In the genomic region with DNA sequence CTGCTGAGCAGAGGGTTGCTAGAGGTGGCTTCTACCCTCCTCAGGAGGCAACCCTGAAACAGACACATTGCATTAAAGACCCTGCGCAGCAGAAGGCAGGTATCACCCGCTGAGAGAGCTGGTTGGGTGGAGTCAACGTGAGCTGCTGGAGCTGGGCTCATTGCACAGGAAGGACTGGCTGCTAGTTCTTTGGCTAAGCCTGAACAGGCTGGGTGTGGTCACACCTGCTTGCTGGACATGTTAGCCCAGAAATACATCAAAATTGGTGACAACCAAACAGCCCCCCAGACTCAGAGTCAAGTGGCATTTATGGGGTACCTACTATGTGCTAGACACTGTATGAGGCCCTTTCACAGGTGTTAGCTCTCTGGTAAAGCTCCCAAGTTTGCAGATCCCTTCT, we compare ENCODE assay signal across 1 cellular context.
TF ChIP-seq lines count a peak whose summit lies in the region.

No MANE protein-coding gene starts in this region.

TF ChIP-seq in GM23338, 12 proteins besides CTCF, POLR2A, EP300 and RAD21:
- TF ChIP-seq EZH2 (IDR thresholded peaks at IDR 0.05; ENCODE audit: low read depth, unreplicated experiment), result no peak
- TF ChIP-seq POLR2AphosphoS5 (IDR thresholded peaks at IDR 0.05; ENCODE audit: low read depth), result no peak
- TF ChIP-seq, protein P1, sequence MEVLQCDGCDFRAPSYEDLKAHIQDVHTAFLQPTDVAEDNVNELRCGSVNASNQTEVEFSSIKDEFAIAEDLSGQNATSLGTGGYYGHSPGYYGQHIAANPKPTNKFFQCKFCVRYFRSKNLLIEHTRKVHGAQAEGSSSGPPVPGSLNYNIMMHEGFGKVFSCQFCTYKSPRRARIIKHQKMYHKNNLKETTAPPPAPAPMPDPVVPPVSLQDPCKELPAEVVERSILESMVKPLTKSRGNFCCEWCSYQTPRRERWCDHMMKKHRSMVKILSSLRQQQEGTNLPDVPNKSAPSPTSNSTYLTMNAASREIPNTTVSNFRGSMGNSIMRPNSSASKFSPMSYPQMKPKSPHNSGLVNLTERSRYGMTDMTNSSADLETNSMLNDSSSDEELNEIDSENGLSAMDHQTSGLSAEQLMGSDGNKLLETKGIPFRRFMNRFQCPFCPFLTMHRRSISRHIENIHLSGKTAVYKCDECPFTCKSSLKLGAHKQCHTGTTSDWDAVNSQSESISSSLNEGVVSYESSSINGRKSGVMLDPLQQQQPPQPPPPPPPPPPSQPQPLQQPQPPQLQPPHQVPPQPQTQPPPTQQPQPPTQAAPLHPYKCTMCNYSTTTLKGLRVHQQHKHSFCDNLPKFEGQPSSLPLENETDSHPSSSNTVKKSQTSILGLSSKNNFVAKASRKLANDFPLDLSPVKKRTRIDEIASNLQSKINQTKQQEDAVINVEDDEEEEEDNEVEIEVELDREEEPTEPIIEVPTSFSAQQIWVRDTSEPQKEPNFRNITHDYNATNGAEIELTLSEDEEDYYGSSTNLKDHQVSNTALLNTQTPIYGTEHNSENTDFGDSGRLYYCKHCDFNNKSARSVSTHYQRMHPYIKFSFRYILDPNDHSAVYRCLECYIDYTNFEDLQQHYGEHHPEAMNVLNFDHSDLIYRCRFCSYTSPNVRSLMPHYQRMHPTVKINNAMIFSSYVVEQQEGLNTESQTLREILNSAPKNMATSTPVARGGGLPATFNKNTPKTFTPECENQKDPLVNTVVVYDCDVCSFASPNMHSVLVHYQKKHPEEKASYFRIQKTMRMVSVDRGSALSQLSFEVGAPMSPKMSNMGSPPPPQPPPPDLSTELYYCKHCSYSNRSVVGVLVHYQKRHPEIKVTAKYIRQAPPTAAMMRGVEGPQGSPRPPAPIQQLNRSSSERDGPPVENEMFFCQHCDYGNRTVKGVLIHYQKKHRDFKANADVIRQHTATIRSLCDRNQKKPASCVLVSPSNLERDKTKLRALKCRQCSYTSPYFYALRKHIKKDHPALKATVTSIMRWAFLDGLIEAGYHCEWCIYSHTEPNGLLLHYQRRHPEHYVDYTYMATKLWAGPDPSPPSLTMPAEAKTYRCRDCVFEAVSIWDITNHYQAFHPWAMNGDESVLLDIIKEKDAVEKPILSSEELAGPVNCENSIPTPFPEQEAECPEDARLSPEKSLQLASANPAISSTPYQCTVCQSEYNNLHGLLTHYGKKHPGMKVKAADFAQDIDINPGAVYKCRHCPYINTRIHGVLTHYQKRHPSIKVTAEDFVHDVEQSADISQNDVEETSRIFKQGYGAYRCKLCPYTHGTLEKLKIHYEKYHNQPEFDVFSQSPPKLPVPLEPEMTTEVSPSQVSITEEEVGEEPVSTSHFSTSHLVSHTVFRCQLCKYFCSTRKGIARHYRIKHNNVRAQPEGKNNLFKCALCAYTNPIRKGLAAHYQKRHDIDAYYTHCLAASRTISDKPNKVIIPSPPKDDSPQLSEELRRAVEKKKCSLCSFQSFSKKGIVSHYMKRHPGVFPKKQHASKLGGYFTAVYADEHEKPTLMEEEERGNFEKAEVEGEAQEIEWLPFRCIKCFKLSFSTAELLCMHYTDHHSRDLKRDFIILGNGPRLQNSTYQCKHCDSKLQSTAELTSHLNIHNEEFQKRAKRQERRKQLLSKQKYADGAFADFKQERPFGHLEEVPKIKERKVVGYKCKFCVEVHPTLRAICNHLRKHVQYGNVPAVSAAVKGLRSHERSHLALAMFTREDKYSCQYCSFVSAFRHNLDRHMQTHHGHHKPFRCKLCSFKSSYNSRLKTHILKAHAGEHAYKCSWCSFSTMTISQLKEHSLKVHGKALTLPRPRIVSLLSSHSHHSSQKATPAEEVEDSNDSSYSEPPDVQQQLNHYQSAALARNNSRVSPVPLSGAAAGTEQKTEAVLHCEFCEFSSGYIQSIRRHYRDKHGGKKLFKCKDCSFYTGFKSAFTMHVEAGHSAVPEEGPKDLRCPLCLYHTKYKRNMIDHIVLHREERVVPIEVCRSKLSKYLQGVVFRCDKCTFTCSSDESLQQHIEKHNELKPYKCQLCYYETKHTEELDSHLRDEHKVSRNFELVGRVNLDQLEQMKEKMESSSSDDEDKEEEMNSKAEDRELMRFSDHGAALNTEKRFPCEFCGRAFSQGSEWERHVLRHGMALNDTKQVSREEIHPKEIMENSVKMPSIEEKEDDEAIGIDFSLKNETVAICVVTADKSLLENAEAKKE (CRISPR knock-in tag; IDR thresholded peaks at IDR 0.05), result no peak
- TF ChIP-seq, protein P2, sequence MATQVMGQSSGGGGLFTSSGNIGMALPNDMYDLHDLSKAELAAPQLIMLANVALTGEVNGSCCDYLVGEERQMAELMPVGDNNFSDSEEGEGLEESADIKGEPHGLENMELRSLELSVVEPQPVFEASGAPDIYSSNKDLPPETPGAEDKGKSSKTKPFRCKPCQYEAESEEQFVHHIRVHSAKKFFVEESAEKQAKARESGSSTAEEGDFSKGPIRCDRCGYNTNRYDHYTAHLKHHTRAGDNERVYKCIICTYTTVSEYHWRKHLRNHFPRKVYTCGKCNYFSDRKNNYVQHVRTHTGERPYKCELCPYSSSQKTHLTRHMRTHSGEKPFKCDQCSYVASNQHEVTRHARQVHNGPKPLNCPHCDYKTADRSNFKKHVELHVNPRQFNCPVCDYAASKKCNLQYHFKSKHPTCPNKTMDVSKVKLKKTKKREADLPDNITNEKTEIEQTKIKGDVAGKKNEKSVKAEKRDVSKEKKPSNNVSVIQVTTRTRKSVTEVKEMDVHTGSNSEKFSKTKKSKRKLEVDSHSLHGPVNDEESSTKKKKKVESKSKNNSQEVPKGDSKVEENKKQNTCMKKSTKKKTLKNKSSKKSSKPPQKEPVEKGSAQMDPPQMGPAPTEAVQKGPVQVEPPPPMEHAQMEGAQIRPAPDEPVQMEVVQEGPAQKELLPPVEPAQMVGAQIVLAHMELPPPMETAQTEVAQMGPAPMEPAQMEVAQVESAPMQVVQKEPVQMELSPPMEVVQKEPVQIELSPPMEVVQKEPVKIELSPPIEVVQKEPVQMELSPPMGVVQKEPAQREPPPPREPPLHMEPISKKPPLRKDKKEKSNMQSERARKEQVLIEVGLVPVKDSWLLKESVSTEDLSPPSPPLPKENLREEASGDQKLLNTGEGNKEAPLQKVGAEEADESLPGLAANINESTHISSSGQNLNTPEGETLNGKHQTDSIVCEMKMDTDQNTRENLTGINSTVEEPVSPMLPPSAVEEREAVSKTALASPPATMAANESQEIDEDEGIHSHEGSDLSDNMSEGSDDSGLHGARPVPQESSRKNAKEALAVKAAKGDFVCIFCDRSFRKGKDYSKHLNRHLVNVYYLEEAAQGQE (IDR thresholded peaks at IDR 0.05; ENCODE audit: unreplicated experiment), result no peak
- no peak for TF ChIP-seq STAT1 (IDR thresholded peaks at IDR 0.05; ENCODE audit: unreplicated experiment)
- TF ChIP-seq CREB1 (CRISPR knock-in tag; IDR thresholded peaks at IDR 0.05; ENCODE audit: low read depth), result no peak
- TF ChIP-seq ZNF331 (CRISPR knock-in tag; IDR thresholded peaks at IDR 0.05; ENCODE audit: low read depth), result no peak
- TF ChIP-seq EZH2phosphoT487 (IDR thresholded peaks at IDR 0.05; ENCODE audit: unreplicated experiment), result no peak
- TF ChIP-seq ZNF114 (CRISPR knock-in tag; IDR thresholded peaks at IDR 0.05), result no peak
- TF ChIP-seq, protein P3, sequence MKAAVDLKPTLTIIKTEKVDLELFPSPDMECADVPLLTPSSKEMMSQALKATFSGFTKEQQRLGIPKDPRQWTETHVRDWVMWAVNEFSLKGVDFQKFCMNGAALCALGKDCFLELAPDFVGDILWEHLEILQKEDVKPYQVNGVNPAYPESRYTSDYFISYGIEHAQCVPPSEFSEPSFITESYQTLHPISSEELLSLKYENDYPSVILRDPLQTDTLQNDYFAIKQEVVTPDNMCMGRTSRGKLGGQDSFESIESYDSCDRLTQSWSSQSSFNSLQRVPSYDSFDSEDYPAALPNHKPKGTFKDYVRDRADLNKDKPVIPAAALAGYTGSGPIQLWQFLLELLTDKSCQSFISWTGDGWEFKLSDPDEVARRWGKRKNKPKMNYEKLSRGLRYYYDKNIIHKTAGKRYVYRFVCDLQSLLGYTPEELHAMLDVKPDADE (IDR thresholded peaks at IDR 0.05), result no peak
- TF ChIP-seq NANOG (IDR thresholded peaks at IDR 0.05; ENCODE audit: borderline replicate concordance), result no peak
- no peak for TF ChIP-seq JUNB (IDR thresholded peaks at IDR 0.05; ENCODE audit: unreplicated experiment)
TF ChIP-seq in GM23338: peak in this region for 0.
